In the genomic region with DNA sequence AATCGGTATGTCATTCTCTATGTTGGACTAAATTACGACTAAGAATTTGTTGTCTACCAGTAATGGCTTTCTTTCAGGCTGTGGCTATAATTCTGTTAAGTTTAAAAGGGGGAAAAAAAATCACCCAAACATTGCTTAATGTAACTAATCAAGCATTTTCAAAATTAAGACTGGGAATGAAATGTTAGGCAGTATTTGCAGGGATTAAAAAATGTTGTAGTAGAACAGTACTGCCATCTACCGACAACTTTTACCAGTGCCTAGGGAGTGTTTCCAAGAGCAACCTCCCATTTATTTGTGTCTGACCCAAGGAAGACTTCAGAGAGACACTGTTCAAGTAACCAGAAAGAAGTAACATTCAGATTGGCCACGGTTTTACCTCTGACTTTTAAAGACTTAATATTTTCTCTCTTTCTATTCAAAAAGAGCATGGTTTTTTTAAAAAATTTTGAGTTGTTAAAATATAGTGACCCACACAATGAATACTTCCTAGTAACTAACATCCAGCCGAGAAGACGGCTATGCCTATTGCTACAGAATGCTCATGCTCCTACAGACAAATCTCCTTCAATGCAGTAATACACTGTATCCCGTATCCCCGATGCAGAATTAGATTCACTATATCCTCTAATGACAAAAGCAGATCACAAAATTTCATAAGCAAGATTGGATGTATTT, we compare ENCODE assay signal across 8 cellular contexts.
A peak's percentile ranks its signal among the peaks of the same experiment; 100 is the strongest.
DNase-seq lines count a peak whose midpoint lies in the region; ATAC-seq and TF ChIP-seq lines count a peak whose summit lies in the region.

No MANE protein-coding gene starts in this region.

- no peak for TF ChIP-seq POLR2A in HCT116 (IDR thresholded peaks at IDR 0.05; ENCODE audit: borderline replicate concordance, extremely low read depth, insufficient read depth, insufficient read length)

- H3K9me3 Mint-ChIP-seq in activated CD8-positive, alpha-beta T cell treated with anti-CD3 and anti-CD28 coated beads for 36 hours, result no peaks in the 10 kb centered on the region

- H3K4me3 ChIP-seq in HCT116 (replicated peaks in 1 of 2; ENCODE audit: low read depth in 1 of 2, low read length in 2 of 2) (no peak overlapping the region), retinal pigment epithelial cell (ENCODE audit: low read length) (no peak overlapping the region)

- H3K9me3 ChIP-seq in HCT116 (ENCODE audit: control insufficient read depth in 1 of 2, insufficient read depth in 1 of 2, low read depth in 1 of 2, low read length in 2 of 2), result no peaks in the 10 kb centered on the region

- H3K79me2 ChIP-seq in HCT116 (ENCODE audit: insufficient read depth, low read length), result no peaks in the 10 kb centered on the region

- RAD21 ChIA-PET in HCT116 (lab: Charles Lee; ENCODE audit: low non-redundant PET in 1 of 2, low total read pairs in 2 of 2, uncharacterized antibody in 2 of 2, unreplicated experiment in 2 of 2), result no interaction called here

- H3K4me1 ChIP-seq in HCT116 (ENCODE audit: control insufficient read depth in 1 of 2, insufficient read depth in 2 of 2, low read length in 2 of 2), result no peaks in the 10 kb centered on the region

- H3K27me3 Mint-ChIP-seq in activated CD8-positive, alpha-beta T cell treated with anti-CD3 and anti-CD28 coated beads for 36 hours, result no peaks in the 10 kb centered on the region

- no peaks in the 10 kb centered on the region for H4K20me1 ChIP-seq in HCT116 (ENCODE audit: insufficient read depth)

- H3K27ac ChIP-seq in HCT116 (ENCODE audit: low read depth, low read length), result no peak overlapping the region

- no peaks in the 10 kb centered on the region for H3K27me3 ChIP-seq in HCT116 (ENCODE audit: insufficient read depth, low read length)

- DNase-seq in ELF-1 (ENCODE audit: low read depth, low spot score) (peak; percentile 71), HCT116 (ENCODE audit: low read depth, low spot score) (peak; percentile 39), NCI-H2107 treated with DMSO at 0.1 percent for 48 hours (lab: John Stamatoyannopoulos, UW; ENCODE audit: unreplicated experiment) (peak; percentile 69), left cardiac atrium (no peak), retinal pigment epithelial cell (ENCODE audit: low read depth) (peak; percentile 21)
- DNase-seq in activated CD8-positive, alpha-beta T cell treated with anti-CD3 and anti-CD28 coated beads for 36 hours, result peak; percentile 14

- ATAC-seq in HCT116, result peak; percentile 83
- ATAC-seq in activated CD8-positive, alpha-beta T cell treated with anti-CD3 and anti-CD28 coated beads for 36 hours, result peak; percentile 61
- ATAC-seq in left cardiac atrium, result peak; percentile 79 to 83
- ATAC-seq in HG03460 (IDR thresholded peaks at IDR 0.05; ENCODE audit: unreplicated experiment), result no peak
- ATAC-seq in HG02970 (IDR thresholded peaks at IDR 0.05; ENCODE audit: low FRiP score, unreplicated experiment), result no peak

- no peaks in the 10 kb centered on the region for H3K36me3 Mint-ChIP-seq in activated CD8-positive, alpha-beta T cell treated with anti-CD3 and anti-CD28 coated beads for 36 hours (ENCODE audit: low read depth)

- H3K27ac Mint-ChIP-seq in activated CD8-positive, alpha-beta T cell treated with anti-CD3 and anti-CD28 coated beads for 36 hours, result no peak overlapping the region

- H3K4me1 Mint-ChIP-seq in activated CD8-positive, alpha-beta T cell treated with anti-CD3 and anti-CD28 coated beads for 36 hours (ENCODE audit: low read depth), result peaks cover 7% of the 10 kb centered on the region

- TF ChIP-seq RAD21 in HCT116 (IDR thresholded peaks at IDR 0.05; ENCODE audit: low read depth), result peak; percentile 76

- CTCF ChIA-PET in HCT116 (lab: Charles Lee), result interaction anchor here (1.3 kb wide), 1 partner anchor 11 kb away, joined by 3 read pairs; no protein-coding TSS in a partner anchor
- CTCF ChIA-PET in activated CD8-positive, alpha-beta T cell treated with anti-CD3 and anti-CD28 coated beads for 36 hours (lab: Charles Lee), result interaction anchor here (0.6 to 1.4 kb wide), 2 partner anchors 11 to 740 kb away, joined by 3 to 4 read pairs; no protein-coding TSS in a partner anchor

- H3K9me2 ChIP-seq in HCT116 (ENCODE audit: insufficient read depth), result no peaks in the 10 kb centered on the region

- intact Hi-C loops in HCT116 (cut with micrococcal nuclease) (loop anchor here (1.0 to 5.0 kb wide), 7 partner anchors 346 to 1271 kb away; no protein-coding TSS in a partner anchor), left cardiac atrium (cut with DNase I) (loop anchor here in 1 of 2 donors (2.0 to 10.0 kb wide), 3 partner anchors 737 to 1273 kb away; a partner anchor contains a TSS)
- intact Hi-C loops in activated CD8-positive, alpha-beta T cell treated with anti-CD3 and anti-CD28 coated beads for 36 hours (cut with micrococcal nuclease), result loop anchor here (5.0 kb wide), 1 partner anchor 741 kb away; no protein-coding TSS in a partner anchor

- H3K9ac ChIP-seq in HCT116 (ENCODE audit: low read length), result no peak overlapping the region

- no peak overlapping the region for H3K4me2 ChIP-seq in HCT116 (ENCODE audit: low read length)

- POLR2A ChIA-PET in HCT116 (lab: Charles Lee), result no interaction called here
- POLR2A ChIA-PET in activated CD8-positive, alpha-beta T cell treated with anti-CD3 and anti-CD28 coated beads for 36 hours (lab: Charles Lee), result no interaction called here

- TF ChIP-seq CTCF in HCT116 (IDR thresholded peaks at IDR 0.05 in 2 of 3, conservative IDR thresholded peaks at IDR 0.05 in 1 of 3; ENCODE audit: borderline replicate concordance in 1 of 3, insufficient read depth in 1 of 3, low read depth in 2 of 3, low read length in 2 of 3) (peak; percentile 50 to 76 (median 64); a peak in 5 of 6 replicates), retinal pigment epithelial cell (conservative IDR thresholded peaks at IDR 0.05; ENCODE audit: low read depth, low read length) (peak; percentile 82)
- TF ChIP-seq CTCF in activated CD8-positive, alpha-beta T cell treated with anti-CD3 and anti-CD28 coated beads for 36 hours (IDR thresholded peaks at IDR 0.05), result peak; percentile 78

- BruUV-seq in HCT116 (replicated peaks; lab: Mats Ljungman, UMichigan), result no TSS peak

- H2AFZ ChIP-seq in HCT116 (ENCODE audit: low read depth, low read length, poor library complexity, severe bottlenecking), result no peak overlapping the region

- no peak overlapping the region for H3K4me3 Mint-ChIP-seq in activated CD8-positive, alpha-beta T cell treated with anti-CD3 and anti-CD28 coated beads for 36 hours

- no peaks in the 10 kb centered on the region for H3K36me3 ChIP-seq in HCT116 (ENCODE audit: control insufficient read depth in 1 of 2, insufficient read depth in 2 of 2, low read length in 2 of 2)

TF ChIP-seq in HCT116, 20 proteins besides CTCF, POLR2A, EP300 and RAD21:
- no peak for TF ChIP-seq ZNF274 (IDR thresholded peaks at IDR 0.05; ENCODE audit: low read depth, low read length)
- TF ChIP-seq, protein P1, sequence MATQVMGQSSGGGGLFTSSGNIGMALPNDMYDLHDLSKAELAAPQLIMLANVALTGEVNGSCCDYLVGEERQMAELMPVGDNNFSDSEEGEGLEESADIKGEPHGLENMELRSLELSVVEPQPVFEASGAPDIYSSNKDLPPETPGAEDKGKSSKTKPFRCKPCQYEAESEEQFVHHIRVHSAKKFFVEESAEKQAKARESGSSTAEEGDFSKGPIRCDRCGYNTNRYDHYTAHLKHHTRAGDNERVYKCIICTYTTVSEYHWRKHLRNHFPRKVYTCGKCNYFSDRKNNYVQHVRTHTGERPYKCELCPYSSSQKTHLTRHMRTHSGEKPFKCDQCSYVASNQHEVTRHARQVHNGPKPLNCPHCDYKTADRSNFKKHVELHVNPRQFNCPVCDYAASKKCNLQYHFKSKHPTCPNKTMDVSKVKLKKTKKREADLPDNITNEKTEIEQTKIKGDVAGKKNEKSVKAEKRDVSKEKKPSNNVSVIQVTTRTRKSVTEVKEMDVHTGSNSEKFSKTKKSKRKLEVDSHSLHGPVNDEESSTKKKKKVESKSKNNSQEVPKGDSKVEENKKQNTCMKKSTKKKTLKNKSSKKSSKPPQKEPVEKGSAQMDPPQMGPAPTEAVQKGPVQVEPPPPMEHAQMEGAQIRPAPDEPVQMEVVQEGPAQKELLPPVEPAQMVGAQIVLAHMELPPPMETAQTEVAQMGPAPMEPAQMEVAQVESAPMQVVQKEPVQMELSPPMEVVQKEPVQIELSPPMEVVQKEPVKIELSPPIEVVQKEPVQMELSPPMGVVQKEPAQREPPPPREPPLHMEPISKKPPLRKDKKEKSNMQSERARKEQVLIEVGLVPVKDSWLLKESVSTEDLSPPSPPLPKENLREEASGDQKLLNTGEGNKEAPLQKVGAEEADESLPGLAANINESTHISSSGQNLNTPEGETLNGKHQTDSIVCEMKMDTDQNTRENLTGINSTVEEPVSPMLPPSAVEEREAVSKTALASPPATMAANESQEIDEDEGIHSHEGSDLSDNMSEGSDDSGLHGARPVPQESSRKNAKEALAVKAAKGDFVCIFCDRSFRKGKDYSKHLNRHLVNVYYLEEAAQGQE (IDR thresholded peaks at IDR 0.05; ENCODE audit: low read depth), result no peak

Comparison
In these comparisons a context has a peak if more than half of its experiments do, and no peak if none do; other contexts are left out.
1. ATAC-seq: peak in HCT116 (single experiment), activated CD8-positive, alpha-beta T cell treated with anti-CD3 and anti-CD28 coated beads for 36 hours (single experiment) and left cardiac atrium (2 of 2); none in HG03460 (single experiment) and HG02970 (single experiment).
2. Peak in every context shown above with its lines, with median percentiles within 50 percentile points of each other: CTCF ChIP-seq.